Comparison of ENCODE assay signal across 33 cellular contexts in genomic region chr22:49380095-49380827, GRCh38.
DNase-seq lines count a peak whose midpoint lies in the region; ATAC-seq and TF ChIP-seq lines count a peak whose summit lies in the region.
"Had no signal": no experiment of that assay in that cellular context is flagged by ENCODE, and none has a peak within 500 bp of the region (broad histone marks: within the 10 kb centered on the region; RNA-seq: fewer than 3 reads in every experiment).

No MANE protein-coding gene starts in this region.

- H3K36me3 Mint-ChIP-seq in activated CD8-positive, alpha-beta memory T cell treated with anti-CD3 and anti-CD28 coated beads, Interleukin-2, amount 10 ng/mL, durations not matched to agents 7 days and 5 days = no peaks in the 10 kb centered on the region
- H3K36me3 Mint-ChIP-seq in osteocyte (ENCODE audit: unreplicated experiment) = no peaks in the 10 kb centered on the region
- H3K36me3 Mint-ChIP-seq: neural progenitor cell had no signal

- DNase-seq in activated CD8-positive, alpha-beta memory T cell treated with anti-CD3 and anti-CD28 coated beads, Interleukin-2, amount 10 ng/mL, durations not matched to agents 7 days and 5 days = peak; percentile 32
- DNase-seq in activated CD8-positive, alpha-beta memory T cell treated with anti-CD3 and anti-CD28 coated beads for 24 hours = no peak
- DNase-seq in NAMALWA (ENCODE audit: low spot score) = peak; percentile 86
- DNase-seq in germinal center (ENCODE audit: low spot score) = peak; percentile 38
- peak; percentile 28 for DNase-seq in upper lobe of right lung
- no peak for DNase-seq in HCEC 1CT
- no peak for DNase-seq in osteocyte (ENCODE audit: extremely low spot score, unreplicated experiment)
- DNase-seq: activated CD4-positive, alpha-beta memory T cell treated with anti-CD3 and anti-CD28 coated beads, Interleukin-2, amount 10 ng/mL, durations not matched to agents 7 days and 5 days; activated naive CD4-positive, alpha-beta T cell treated with anti-CD3 and anti-CD28 coated beads, Interleukin-2, amount 50 U/mL, for 16 hours; activated T-cell treated with anti-CD3 and anti-CD28 coated beads for 4 hours; amniotic stem cell; CD4-positive, alpha-beta T cell; DND-41; hippocampal formation; left colon; mesenchymal stem cell; NCI-H446 treated with DMSO at 0.1 percent for 48 hours; NK-92 treated with Interleukin-12 subunit alpha and Interleukin-12 subunit beta, amount 100 ng/mL, for 24 hours; right cardiac atrium; SHP77; stimulated activated CD4-positive, alpha-beta T cell treated with anti-CD3 and anti-CD28 coated beads, Interleukin-1b, Interleukin-23, amount 100 ng/mL, for 48 hours; stimulated activated naive CD4-positive, alpha-beta T cell treated with Interleukin-2 at 50 U/mL for 16 hours; T-helper 17 cell had no signal

- no peak overlapping the region for H3K4me3 ChIP-seq in upper lobe of right lung
- H3K4me3 ChIP-seq: A549, HAP-1, neural progenitor cell, smooth muscle cell had no signal

- CTCF ChIA-PET in activated CD8-positive, alpha-beta memory T cell treated with anti-CD3 and anti-CD28 coated beads, Interleukin-2, amount 10 ng/mL, durations not matched to agents 7 days and 5 days (lab: Charles Lee) = no interaction called here

- TF ChIP-seq CTCF in upper lobe of right lung (IDR thresholded peaks at IDR 0.05) (no peak), osteocyte (IDR thresholded peaks at IDR 0.05) (no peak)

- no peaks in the 10 kb centered on the region for H3K4me1 Mint-ChIP-seq in activated CD8-positive, alpha-beta memory T cell treated with anti-CD3 and anti-CD28 coated beads, Interleukin-2, amount 10 ng/mL, durations not matched to agents 7 days and 5 days
- H3K4me1 Mint-ChIP-seq in osteocyte (ENCODE audit: unreplicated experiment) = no peaks in the 10 kb centered on the region
- H3K4me1 Mint-ChIP-seq: activated CD4-positive, alpha-beta memory T cell treated with anti-CD3 and anti-CD28 coated beads, Interleukin-2, amount 10 ng/mL, durations not matched to agents 7 days and 5 days; T-helper 17 cell had no signal

- no peak overlapping the region for H3K4me3 Mint-ChIP-seq in activated CD8-positive, alpha-beta memory T cell treated with anti-CD3 and anti-CD28 coated beads, Interleukin-2, amount 10 ng/mL, durations not matched to agents 7 days and 5 days
- H3K4me3 Mint-ChIP-seq in osteocyte (ENCODE audit: unreplicated experiment) = no peak overlapping the region
- H3K4me3 Mint-ChIP-seq: activated CD4-positive, alpha-beta memory T cell treated with anti-CD3 and anti-CD28 coated beads, Interleukin-2, amount 10 ng/mL, durations not matched to agents 7 days and 5 days; CD4-positive, alpha-beta T cell; neural progenitor cell; T-helper 17 cell had no signal

- H3K27me3 Mint-ChIP-seq in activated CD8-positive, alpha-beta memory T cell treated with anti-CD3 and anti-CD28 coated beads, Interleukin-2, amount 10 ng/mL, durations not matched to agents 7 days and 5 days = peaks cover 3% of the 10 kb centered on the region
- H3K27me3 Mint-ChIP-seq in osteocyte (ENCODE audit: unreplicated experiment) = no peaks in the 10 kb centered on the region
- H3K27me3 Mint-ChIP-seq: activated CD4-positive, alpha-beta memory T cell treated with anti-CD3 and anti-CD28 coated beads, Interleukin-2, amount 10 ng/mL, durations not matched to agents 7 days and 5 days had no signal

- no peak overlapping the region for H3K27ac ChIP-seq in upper lobe of right lung
- H3K27ac ChIP-seq: A549, epithelial cell of prostate, HL-60, KMS-11, neural progenitor cell had no signal

- H3K9me3 ChIP-seq in upper lobe of right lung = no peaks in the 10 kb centered on the region
- H3K9me3 ChIP-seq: HAP-1 had no signal

- ATAC-seq in activated CD8-positive, alpha-beta memory T cell treated with anti-CD3 and anti-CD28 coated beads, Interleukin-2, amount 10 ng/mL, durations not matched to agents 7 days and 5 days = no peak
- ATAC-seq in upper lobe of right lung = no peak
- ATAC-seq in GM18858 (IDR thresholded peaks at IDR 0.05; ENCODE audit: unreplicated experiment) = no peak
- ATAC-seq: A549; activated CD4-positive, CD25-positive, alpha-beta regulatory T cell treated with anti-CD3 and anti-CD28 coated beads, Interleukin-2, amount 50 U/mL, for 24 hours; left colon; right cardiac atrium; T-helper 17 cell had no signal

- H3K27me3 ChIP-seq in upper lobe of right lung = peaks cover 36% of the 10 kb centered on the region
- H3K27me3 ChIP-seq: neural progenitor cell had no signal

- no peaks in the 10 kb centered on the region for H3K36me3 ChIP-seq in upper lobe of right lung
- H3K36me3 ChIP-seq: HAP-1, neural progenitor cell had no signal

- intact Hi-C loops in upper lobe of right lung (cut with DNase I) = no loop called here

- no peaks in the 10 kb centered on the region for H3K9me3 Mint-ChIP-seq in activated CD8-positive, alpha-beta memory T cell treated with anti-CD3 and anti-CD28 coated beads, Interleukin-2, amount 10 ng/mL, durations not matched to agents 7 days and 5 days (ENCODE audit: low read depth)
- peaks cover 8% of the 10 kb centered on the region for H3K9me3 Mint-ChIP-seq in osteocyte (ENCODE audit: unreplicated experiment)
- H3K9me3 Mint-ChIP-seq: CD4-positive, alpha-beta T cell; neural progenitor cell had no signal

- no peak overlapping the region for H3K27ac Mint-ChIP-seq in activated CD8-positive, alpha-beta memory T cell treated with anti-CD3 and anti-CD28 coated beads, Interleukin-2, amount 10 ng/mL, durations not matched to agents 7 days and 5 days
- H3K27ac Mint-ChIP-seq in osteocyte (ENCODE audit: unreplicated experiment) = no peak overlapping the region
- H3K27ac Mint-ChIP-seq: activated CD4-positive, alpha-beta memory T cell treated with anti-CD3 and anti-CD28 coated beads, Interleukin-2, amount 10 ng/mL, durations not matched to agents 7 days and 5 days; activated T-helper 2 cell treated with anti-CD3 and anti-CD28 coated beads, Interferon-gamma antibody, Interleukin-2, Interleukin-4, amounts not matched to agents 10 μg/mL and 5 μg/mL and 100 μg/mL, durations not matched to agents 14 hours and 24 hours and 36 hours; CD4-positive, alpha-beta T cell; neural progenitor cell; T-helper 17 cell had no signal

- H3K4me1 ChIP-seq in upper lobe of right lung = no peaks in the 10 kb centered on the region
- H3K4me1 ChIP-seq: A549, HAP-1, neural progenitor cell had no signal

Comparison
In these comparisons a context has a peak if more than half of its experiments do, and no peak if none do; other contexts are left out.
1. DNase-seq: peak in activated CD8-positive, alpha-beta memory T cell treated with anti-CD3 and anti-CD28 coated beads, Interleukin-2, amount 10 ng/mL, durations not matched to agents 7 days and 5 days (single experiment), NAMALWA (single experiment), germinal center (single experiment) and upper lobe of right lung (single experiment); none in activated CD8-positive, alpha-beta memory T cell treated with anti-CD3 and anti-CD28 coated beads for 24 hours (single experiment), HCEC 1CT (single experiment) and osteocyte (single experiment).